Comparison of ENCODE assay signal across 8 cellular contexts in the genomic region with DNA sequence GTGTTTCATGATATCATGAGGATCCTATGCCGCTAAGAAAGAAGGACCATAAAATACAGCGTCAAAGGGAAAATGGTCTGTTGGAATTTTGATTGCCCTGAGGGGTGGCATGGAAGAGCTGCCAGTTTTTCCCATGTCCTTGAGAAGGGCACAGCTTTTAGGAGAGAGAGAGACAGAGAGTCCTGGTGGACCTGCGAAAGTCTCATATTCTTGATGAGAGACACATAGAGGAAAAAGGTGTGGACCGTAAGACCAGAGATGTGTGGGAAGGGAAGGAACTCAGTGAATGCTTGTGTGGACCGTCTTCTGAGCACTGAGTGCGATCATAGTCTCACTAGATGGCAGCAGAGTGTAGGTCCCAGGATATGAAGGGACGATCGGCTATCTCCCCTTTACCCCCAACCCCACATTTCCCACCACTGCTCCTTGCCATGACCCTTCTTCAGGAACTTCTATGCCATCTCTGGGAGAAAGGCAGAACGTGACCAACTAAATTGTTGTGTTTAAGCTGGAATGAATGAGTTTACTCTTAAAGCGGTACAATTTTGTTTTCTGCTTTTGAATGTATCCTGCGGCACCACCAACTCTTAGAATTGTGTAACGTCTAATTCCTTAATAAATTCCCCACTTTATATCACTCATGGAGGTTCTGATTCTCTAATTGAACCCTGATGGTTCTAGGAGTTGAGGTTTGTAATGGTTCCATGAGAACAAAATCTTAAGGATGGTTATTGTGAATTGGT.
A peak's percentile ranks its signal among the peaks of the same experiment; 100 is the strongest.
DNase-seq lines count a peak whose midpoint lies in the region; ATAC-seq and TF ChIP-seq lines count a peak whose summit lies in the region.

No MANE protein-coding gene starts in this region.

- H3K27me3 Mint-ChIP-seq in activated naive CD4-positive, alpha-beta T cell treated with anti-CD3 and anti-CD28 coated beads for 36 hours (ENCODE audit: low read depth) = peaks cover 5% of the 10 kb centered on the region
- peaks cover 11% of the 10 kb centered on the region for H3K27me3 Mint-ChIP-seq in activated B cell treated with CpG ODN at 0.5 μM for 24 hours

- TF ChIP-seq CTCF in activated B cell treated with CpG ODN at 0.5 μM for 24 hours (IDR thresholded peaks at IDR 0.05) = no peak

- H3K36me3 Mint-ChIP-seq in activated naive CD4-positive, alpha-beta T cell treated with anti-CD3 and anti-CD28 coated beads for 36 hours (ENCODE audit: low read depth) = no peaks in the 10 kb centered on the region
- H3K36me3 Mint-ChIP-seq in activated B cell treated with CpG ODN at 0.5 μM for 24 hours (ENCODE audit: low read depth) = no peaks in the 10 kb centered on the region

- peak overlapping the region in 3 of 5 donors; percentile 36 to 43 (median 41) for H3K4me3 ChIP-seq in subcutaneous abdominal adipose tissue (ENCODE audit: low read depth in 1 of 5, low read length in 5 of 5)

- intact Hi-C loops in activated naive CD4-positive, alpha-beta T cell treated with anti-CD3 and anti-CD28 coated beads for 36 hours (cut with micrococcal nuclease) = loop anchor here (1.0 to 5.0 kb wide), 2 partner anchors 159 to 522 kb away; no protein-coding TSS in a partner anchor
- intact Hi-C loops in activated B cell treated with CpG ODN at 0.5 μM for 24 hours (cut with micrococcal nuclease) = loop anchor here (1.0 kb wide), 1 partner anchor 522 kb away; no protein-coding TSS in a partner anchor

- CTCF ChIA-PET in activated naive CD4-positive, alpha-beta T cell treated with anti-CD3 and anti-CD28 coated beads for 36 hours (lab: Charles Lee) = interaction anchor here (1.0 to 2.9 kb wide), 4 partner anchors 9 to 521 kb away, joined by 3 to 12 read pairs (median 3); no protein-coding TSS in a partner anchor
- CTCF ChIA-PET in activated B cell treated with CpG ODN at 0.5 μM for 24 hours (lab: Charles Lee) = interaction anchor here (1.2 to 1.8 kb wide), 2 partner anchors 11 to 521 kb away, joined by 3 to 5 read pairs; no protein-coding TSS in a partner anchor

- H3K9me3 ChIP-seq in subcutaneous abdominal adipose tissue (ENCODE audit: control insufficient read depth in 5 of 5, low read length in 5 of 5) = no peaks in the 10 kb centered on the region

- H3K9ac ChIP-seq in subcutaneous abdominal adipose tissue (ENCODE audit: low read length in 5 of 5) = no peak overlapping the region

- H3K4me3 Mint-ChIP-seq in activated naive CD4-positive, alpha-beta T cell treated with anti-CD3 and anti-CD28 coated beads for 36 hours = no peak overlapping the region
- H3K4me3 Mint-ChIP-seq in activated B cell treated with CpG ODN at 0.5 μM for 24 hours = no peak overlapping the region

- peaks cover 0 to 5% (median 0%) of the 10 kb centered on the region in 5 donors for H3K4me1 ChIP-seq in subcutaneous abdominal adipose tissue (ENCODE audit: control insufficient read depth in 5 of 5, insufficient read depth in 5 of 5, low read length in 5 of 5)

- H3K36me3 ChIP-seq in subcutaneous abdominal adipose tissue (ENCODE audit: control insufficient read depth in 5 of 5, insufficient read depth in 5 of 5, low read length in 5 of 5) = no peaks in the 10 kb centered on the region

- DNase-seq in activated naive CD4-positive, alpha-beta T cell treated with anti-CD3 and anti-CD28 coated beads for 36 hours = peak; percentile 26
- DNase-seq in activated naive CD4-positive, alpha-beta T cell treated with anti-CD3 and anti-CD28 coated beads, Interleukin-2, amount 50 U/mL, for 16 hours = no peak
- DNase-seq in NCI-H1092 treated with DMSO at 0.1 percent for 48 hours (lab: John Stamatoyannopoulos, UW) (peak; percentile 20), activated B cell treated with CpG ODN at 0.5 μM for 24 hours (no peak), iPS DF 19.7 (ENCODE audit: low read depth, low spot score) (peak; percentile 33), occipital lobe (lab: John Stamatoyannopoulos, UW) (no peak)

- no peak overlapping the region for H3K27ac ChIP-seq in subcutaneous abdominal adipose tissue (ENCODE audit: low read depth, low read length)

- H3K27ac Mint-ChIP-seq in activated naive CD4-positive, alpha-beta T cell treated with anti-CD3 and anti-CD28 coated beads for 36 hours = no peak overlapping the region
- H3K27ac Mint-ChIP-seq in activated B cell treated with CpG ODN at 0.5 μM for 24 hours = no peak overlapping the region

- POLR2A ChIA-PET in activated B cell treated with CpG ODN at 0.5 μM for 24 hours (lab: Charles Lee) = no interaction called here

- no peaks in the 10 kb centered on the region for H3K27me3 ChIP-seq in subcutaneous abdominal adipose tissue (ENCODE audit: control insufficient read depth in 5 of 5, insufficient read depth in 4 of 5, low read length in 5 of 5)

- H3K9me3 Mint-ChIP-seq in activated naive CD4-positive, alpha-beta T cell treated with anti-CD3 and anti-CD28 coated beads for 36 hours = no peaks in the 10 kb centered on the region
- no peaks in the 10 kb centered on the region for H3K9me3 Mint-ChIP-seq in activated B cell treated with CpG ODN at 0.5 μM for 24 hours

- peaks cover 4% of the 10 kb centered on the region for H3K4me1 Mint-ChIP-seq in activated naive CD4-positive, alpha-beta T cell treated with anti-CD3 and anti-CD28 coated beads for 36 hours (ENCODE audit: low read depth)
- H3K4me1 Mint-ChIP-seq in activated B cell treated with CpG ODN at 0.5 μM for 24 hours = no peaks in the 10 kb centered on the region

- ATAC-seq in GM21723 (IDR thresholded peaks at IDR 0.05; ENCODE audit: unreplicated experiment) = peak; percentile 60
- ATAC-seq in activated B cell treated with CpG ODN at 0.5 μM for 24 hours (ENCODE audit: low read depth) = peak; percentile 37

Comparison
In these comparisons a context has a peak if more than half of its experiments do, and no peak if none do; other contexts are left out.
1. DNase-seq: peak in activated naive CD4-positive, alpha-beta T cell treated with anti-CD3 and anti-CD28 coated beads for 36 hours (single experiment), NCI-H1092 treated with DMSO at 0.1 percent for 48 hours (single experiment) and iPS DF 19.7 (single experiment); none in activated naive CD4-positive, alpha-beta T cell treated with anti-CD3 and anti-CD28 coated beads, Interleukin-2, amount 50 U/mL, for 16 hours (single experiment), activated B cell treated with CpG ODN at 0.5 μM for 24 hours (single experiment) and occipital lobe (single experiment).